22 cellular contexts compared by ENCODE assay signal in the genomic region with DNA sequence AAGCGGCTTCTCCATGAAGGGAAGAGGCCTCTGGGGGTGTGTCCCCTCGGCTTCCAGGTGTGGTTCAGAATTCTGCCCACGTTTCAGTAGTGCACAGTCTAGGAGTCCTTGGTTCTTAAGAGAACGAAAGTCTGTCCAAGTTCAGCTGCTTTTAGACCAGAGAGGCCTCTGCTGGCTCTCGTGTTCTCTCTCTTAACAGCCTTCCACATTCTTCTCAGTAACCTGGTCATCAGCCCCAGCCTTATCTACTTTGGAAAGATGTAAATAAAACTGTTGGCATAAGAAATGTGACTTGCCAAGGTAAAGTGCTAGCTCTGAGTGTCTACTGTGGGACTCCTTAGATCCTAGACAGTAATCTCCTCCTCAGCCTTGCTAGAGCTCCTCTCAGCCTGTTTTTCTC. TPM values are rescaled to one million over a fixed set of nuclear protein-coding genes. Genes with fewer than 3 reads are reported as not detected.
"Had no signal": no experiment of that assay in that cellular context is flagged by ENCODE, and none has a peak within 500 bp of the region (broad histone marks: within the 10 kb centered on the region; RNA-seq: fewer than 3 reads in every experiment).

No MANE protein-coding gene starts in this region.

- H3K4me3 Mint-ChIP-seq: immature natural killer cell; nephron; stimulated activated memory B cell treated with anti-CD40 and anti-IgM and Interleukin-4, amounts not matched to agents 10 μg/mL and 1 μg/mL and 100 μg/mL, for 72 hours; stimulated activated naive CD8-positive, alpha-beta T cell treated with anti-CD3 and anti-CD28 coated beads, Interleukin-15, Interleukin-2, amounts not matched to agents 100 ng/mL and 50 ng/mL, for 24 hours had no signal

- H3K9me3 Mint-ChIP-seq: immature natural killer cell; nephron; stimulated activated memory B cell treated with anti-CD40 and anti-IgM and Interleukin-4, amounts not matched to agents 10 μg/mL and 1 μg/mL and 100 μg/mL, for 72 hours; stimulated activated naive CD8-positive, alpha-beta T cell treated with anti-CD3 and anti-CD28 coated beads, Interleukin-15, Interleukin-2, amounts not matched to agents 100 ng/mL and 50 ng/mL, for 24 hours had no signal

- H3K9me3 ChIP-seq: esophagus muscularis mucosa, gastrocnemius medialis, psoas muscle, right lobe of liver, spleen, testis, vagina had no signal

- FAIRE-seq: keratinocyte had no signal

- H3K4me1 ChIP-seq: esophagus muscularis mucosa, right lobe of liver, spleen, vagina had no signal

- H3K27ac Mint-ChIP-seq: immature natural killer cell; nephron; stimulated activated memory B cell treated with anti-CD40 and anti-IgM and Interleukin-4, amounts not matched to agents 10 μg/mL and 1 μg/mL and 100 μg/mL, for 72 hours; stimulated activated naive CD8-positive, alpha-beta T cell treated with anti-CD3 and anti-CD28 coated beads, Interleukin-15, Interleukin-2, amounts not matched to agents 100 ng/mL and 50 ng/mL, for 24 hours had no signal

- DNase-seq: central memory CD4-positive, alpha-beta T cell; cortex of kidney; dorsolateral prefrontal cortex; effector memory CD4-positive, alpha-beta T cell; gastrocnemius medialis; immature natural killer cell; left ventricle myocardium superior; psoas muscle; retina; right lobe of liver; spleen; stimulated activated CD4-positive, alpha-beta T cell treated with anti-CD3 and anti-CD28 coated beads, Interleukin-15, amount 100 ng/mL, for 24 hours; stimulated activated CD4-positive, alpha-beta T cell treated with anti-CD3 and anti-CD28 coated beads, Interleukin-1b, Interleukin-23, amount 100 ng/mL, for 48 hours; stimulated activated CD4-positive, alpha-beta T cell treated with anti-CD3 and anti-CD28 coated beads, Interleukin-4, amount 100 ng/mL, for 24 hours; testis had no signal

- H3K27ac ChIP-seq: dorsolateral prefrontal cortex, epithelial cell of prostate, esophagus muscularis mucosa, gastrocnemius medialis, psoas muscle, right lobe of liver, spleen, testis, vagina had no signal

- H3K36me3 Mint-ChIP-seq: immature natural killer cell; stimulated activated memory B cell treated with anti-CD40 and anti-IgM and Interleukin-4, amounts not matched to agents 10 μg/mL and 1 μg/mL and 100 μg/mL, for 72 hours had no signal

- H3K27me3 Mint-ChIP-seq: stimulated activated naive CD8-positive, alpha-beta T cell treated with anti-CD3 and anti-CD28 coated beads, Interleukin-15, Interleukin-2, amounts not matched to agents 100 ng/mL and 50 ng/mL, for 24 hours had no signal

- H3K4me3 ChIP-seq: dorsolateral prefrontal cortex, esophagus muscularis mucosa, gastrocnemius medialis, psoas muscle, right lobe of liver, spleen, testis, vagina had no signal

- H3K4me1 Mint-ChIP-seq: stimulated activated memory B cell treated with anti-CD40 and anti-IgM and Interleukin-4, amounts not matched to agents 10 μg/mL and 1 μg/mL and 100 μg/mL, for 72 hours had no signal

- H3K36me3 ChIP-seq: esophagus muscularis mucosa, gastrocnemius medialis, right lobe of liver, spleen, vagina had no signal

- H3K27me3 ChIP-seq: dorsolateral prefrontal cortex, esophagus muscularis mucosa, gastrocnemius medialis, right lobe of liver, testis, vagina had no signal

RNA-seq across cellular contexts. Expression of gene STUM, which starts 15.3 kb away (rescaled TPM):
- polyA plus RNA-seq: immature natural killer cell had no signal
